Comparison of ENCODE assay signal across 16 cellular contexts in the genomic region with DNA sequence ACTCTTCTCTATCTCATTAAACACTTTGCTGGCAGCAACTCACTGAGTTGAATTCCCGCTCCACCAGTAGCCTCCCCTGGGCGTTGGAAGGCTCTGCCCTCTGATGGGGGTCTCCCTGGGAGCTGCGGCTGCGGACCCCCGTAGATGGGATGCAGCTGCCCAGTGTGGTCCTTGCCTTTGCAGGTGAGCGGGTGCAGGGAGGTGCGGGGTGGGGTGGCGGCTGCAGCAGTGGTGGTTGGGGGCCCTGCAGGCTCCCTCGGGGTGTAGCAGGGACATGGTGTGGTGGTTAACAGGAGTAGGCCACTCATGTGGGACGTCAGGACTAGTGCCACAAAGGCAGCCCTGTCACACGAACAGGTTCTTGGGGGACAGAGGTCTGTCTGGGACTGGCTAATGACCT. TPM values are rescaled to one million over a fixed set of nuclear protein-coding genes. Genes with fewer than 3 reads are reported as not detected.
DNase-seq lines count a peak whose midpoint lies in the region; ATAC-seq and TF ChIP-seq lines count a peak whose summit lies in the region.
"Had no signal": no experiment of that assay in that cellular context is flagged by ENCODE, and none has a peak within 500 bp of the region (broad histone marks: within the 10 kb centered on the region; RNA-seq: fewer than 3 reads in every experiment).

No MANE protein-coding gene starts in this region.

- H3K4me1 ChIP-seq in OCI-LY3 (ENCODE audit: low read length), result peaks cover 100% of the 10 kb centered on the region
- H3K4me1 ChIP-seq in stomach smooth muscle (ENCODE audit: control insufficient read depth, insufficient read depth, low read length), result peaks cover 98% of the 10 kb centered on the region

- H3K36me3 Mint-ChIP-seq in activated naive CD4-positive, alpha-beta T cell treated with anti-CD3 and anti-CD28 coated beads for 36 hours (ENCODE audit: low read depth), result peaks cover 22% of the 10 kb centered on the region
- no peaks in the 10 kb centered on the region for H3K36me3 Mint-ChIP-seq in chondrocyte (ENCODE audit: low read depth)

- H3K4me3 Mint-ChIP-seq in activated naive CD4-positive, alpha-beta T cell treated with anti-CD3 and anti-CD28 coated beads for 36 hours, result peak overlapping the region; percentile 27
- no peak overlapping the region for H3K4me3 Mint-ChIP-seq in chondrocyte (ENCODE audit: unreplicated experiment)
- H3K4me3 Mint-ChIP-seq: H9, neural crest cell had no signal

- no peaks in the 10 kb centered on the region for H3K9me3 Mint-ChIP-seq in activated naive CD4-positive, alpha-beta T cell treated with anti-CD3 and anti-CD28 coated beads for 36 hours
- H3K9me3 Mint-ChIP-seq in chondrocyte (ENCODE audit: low read depth), result no peaks in the 10 kb centered on the region
- H3K9me3 Mint-ChIP-seq: H9, neural crest cell had no signal

- peak overlapping the region; percentile 79 for H3K27ac ChIP-seq in OCI-LY3 (ENCODE audit: low read length)
- peak overlapping the region; percentile 53 for H3K27ac ChIP-seq in stomach smooth muscle (ENCODE audit: low read length)
- H3K27ac ChIP-seq: breast epithelium had no signal

- no peaks in the 10 kb centered on the region for H3K27me3 Mint-ChIP-seq in activated naive CD4-positive, alpha-beta T cell treated with anti-CD3 and anti-CD28 coated beads for 36 hours (ENCODE audit: low read depth)
- H3K27me3 Mint-ChIP-seq in chondrocyte (ENCODE audit: low read depth), result no peaks in the 10 kb centered on the region

- intact Hi-C loops in activated naive CD4-positive, alpha-beta T cell treated with anti-CD3 and anti-CD28 coated beads for 36 hours (cut with micrococcal nuclease), result loop anchor here (5.0 kb wide), 1 partner anchor 552 kb away; the partner anchor contains the start of gene ABCB10

- peaks cover 84% of the 10 kb centered on the region for H3K79me2 ChIP-seq in OCI-LY3 (ENCODE audit: low read length)

- no peaks in the 10 kb centered on the region for H3K9me3 ChIP-seq in OCI-LY3 (ENCODE audit: insufficient read depth, low read length)
- no peaks in the 10 kb centered on the region for H3K9me3 ChIP-seq in stomach smooth muscle (ENCODE audit: control insufficient read depth in 2 of 2, low read length in 2 of 2)
- H3K9me3 ChIP-seq: breast epithelium, Caco-2, gastrocnemius medialis had no signal

- TF ChIP-seq CTCF in OCI-LY3 (IDR thresholded peaks at IDR 0.05; ENCODE audit: low read depth, low read length), result no peak
- no peak for TF ChIP-seq CTCF in chondrocyte (IDR thresholded peaks at IDR 0.05)
- no peak for TF ChIP-seq CTCF in GM10266 (IDR thresholded peaks at IDR 0.05; ENCODE audit: control insufficient read depth, insufficient read depth, low read depth, missing control alignments)

- no peak for ATAC-seq in HG03460 (IDR thresholded peaks at IDR 0.05; ENCODE audit: unreplicated experiment)
- ATAC-seq: gastrocnemius medialis had no signal

- H3K27me3 ChIP-seq in OCI-LY3 (ENCODE audit: low read depth, low read length) (no peaks in the 10 kb centered on the region; the same call in 1 of the 2 replicates), stomach smooth muscle (ENCODE audit: control insufficient read depth in 1 of 2, insufficient read depth in 2 of 2, low read length in 2 of 2) (no peaks in the 10 kb centered on the region)
- H3K27me3 ChIP-seq: breast epithelium, gastrocnemius medialis had no signal

- H3K36me3 ChIP-seq in OCI-LY3 (replicated peaks; ENCODE audit: low read depth, low read length) (peaks cover 8% of the 10 kb centered on the region), stomach smooth muscle (ENCODE audit: control insufficient read depth in 2 of 2, insufficient read depth in 2 of 2, low read length in 2 of 2) (peaks cover 0 to 2% of the 10 kb centered on the region in 2 donors)
- H3K36me3 ChIP-seq: breast epithelium, gastrocnemius medialis had no signal

- H3K4me3 ChIP-seq in OCI-LY3 (ENCODE audit: low read length), result peak overlapping the region; percentile 60
- no peak overlapping the region for H3K4me3 ChIP-seq in stomach smooth muscle (ENCODE audit: low read length in 2 of 2)
- H3K4me3 ChIP-seq: breast epithelium, gastrocnemius medialis had no signal

- peak overlapping the region; percentile 17; the same call in 1 of the 2 replicates for H3K9ac ChIP-seq in OCI-LY3 (ENCODE audit: low read length)
- no peak overlapping the region for H3K9ac ChIP-seq in stomach smooth muscle (ENCODE audit: low read length in 2 of 2)

- H4K20me1 ChIP-seq in OCI-LY3 (ENCODE audit: insufficient read depth, low read length), result peaks cover 66% of the 10 kb centered on the region

- peaks cover 97% of the 10 kb centered on the region for H3K4me1 Mint-ChIP-seq in activated naive CD4-positive, alpha-beta T cell treated with anti-CD3 and anti-CD28 coated beads for 36 hours (ENCODE audit: low read depth)
- peaks cover 88% of the 10 kb centered on the region for H3K4me1 Mint-ChIP-seq in chondrocyte (ENCODE audit: low read depth)

- CTCF ChIA-PET in activated naive CD4-positive, alpha-beta T cell treated with anti-CD3 and anti-CD28 coated beads for 36 hours (lab: Charles Lee), result interaction anchor here (1.0 to 3.5 kb wide), 10 partner anchors 12 to 78 kb away, joined by 3 to 15 read pairs (median 5); partner anchors contain the start of gene GALNT2

- no peak overlapping the region for H2AFZ ChIP-seq in OCI-LY3 (ENCODE audit: low read depth, low read length)

- H3K4me2 ChIP-seq in OCI-LY3 (ENCODE audit: low read length), result peak overlapping the region; percentile 65

- H3K27ac Mint-ChIP-seq in activated naive CD4-positive, alpha-beta T cell treated with anti-CD3 and anti-CD28 coated beads for 36 hours, result peak overlapping the region; percentile 95
- peak overlapping the region; percentile 41 for H3K27ac Mint-ChIP-seq in chondrocyte (ENCODE audit: unreplicated experiment)

- DNase-seq in activated naive CD4-positive, alpha-beta T cell treated with anti-CD3 and anti-CD28 coated beads for 36 hours, result no peak
- DNase-seq in activated naive CD4-positive, alpha-beta T cell treated with anti-CD3 and anti-CD28 coated beads, Interleukin-2, amount 50 U/mL, for 16 hours, result no peak
- DNase-seq in chondrocyte (ENCODE audit: low spot score) (no peak), T-helper 9 cell (no peak), GM10266 (ENCODE audit: extremely low spot score) (no peak)
- DNase-seq: Caco-2, EL, erythroblast, gastrocnemius medialis, H9, NCI-H187 treated with DMSO at 0.1 percent for 48 hours had no signal

RNA-seq across cellular contexts. Expression of gene GALNT2, which starts 42.0 kb away (rescaled TPM):
- total RNA-seq in activated naive CD4-positive, alpha-beta T cell treated with anti-CD3 and anti-CD28 coated beads for 36 hours, result 10 to 100 TPM; 59.8 to 62.4 TPM
- total RNA-seq in chondrocyte, result 210 to 276 TPM (median 223 TPM) in 3 replicates
